ENCODE assay signal across 8 cellular contexts in genomic region chr16:21156767-21157467, GRCh38. TPM values are rescaled to one million over a fixed set of nuclear protein-coding genes. Genes with fewer than 3 reads are reported as not detected.
DNase-seq lines count a peak whose midpoint lies in the region; ATAC-seq and TF ChIP-seq lines count a peak whose summit lies in the region.

No MANE protein-coding gene starts in this region.

- no peak overlapping the region for H3K27ac ChIP-seq in left ventricle myocardium inferior (replicated peaks)
- peak overlapping the region; percentile 14 for H3K27ac ChIP-seq in rectal smooth muscle tissue (ENCODE audit: low read depth, low read length)

- H3K4me1 ChIP-seq in adipocyte (ENCODE audit: control insufficient read depth, insufficient read depth, low read length) (peaks cover 34% of the 10 kb centered on the region), left ventricle myocardium inferior (peaks cover 51% of the 10 kb centered on the region), rectal smooth muscle tissue (ENCODE audit: control insufficient read depth, insufficient read depth, low read length) (peaks cover 31% of the 10 kb centered on the region)

- ATAC-seq in HG03135 (IDR thresholded peaks at IDR 0.05; ENCODE audit: unreplicated experiment): no peak

- H3K9me3 ChIP-seq in adipocyte (ENCODE audit: control insufficient read depth, low read length): no peaks in the 10 kb centered on the region
- no peaks in the 10 kb centered on the region for H3K9me3 ChIP-seq in left ventricle myocardium inferior (replicated peaks)

- TF ChIP-seq CTCF in GM13976 (IDR thresholded peaks at IDR 0.05; ENCODE audit: borderline replicate concordance, control extremely low read depth, extremely low read depth, insufficient read depth, missing control alignments): peak; percentile 36
- TF ChIP-seq CTCF in left ventricle myocardium inferior (IDR thresholded peaks at IDR 0.05; ENCODE audit: borderline replicate concordance): peak; percentile 73

- H3K4me3 ChIP-seq in adipocyte (ENCODE audit: low read length): no peak overlapping the region
- H3K4me3 ChIP-seq in left ventricle myocardium inferior: no peak overlapping the region
- no peak overlapping the region for H3K4me3 ChIP-seq in rectal smooth muscle tissue (ENCODE audit: low read length)

- H3K27me3 ChIP-seq in adipocyte (replicated peaks; ENCODE audit: control insufficient read depth, insufficient read depth, low read length): no peaks in the 10 kb centered on the region
- no peaks in the 10 kb centered on the region for H3K27me3 ChIP-seq in left ventricle myocardium inferior (ENCODE audit: low read depth)
- no peaks in the 10 kb centered on the region for H3K27me3 ChIP-seq in rectal smooth muscle tissue (ENCODE audit: control insufficient read depth, insufficient read depth, low read length)

- H3K36me3 ChIP-seq in adipocyte (ENCODE audit: control insufficient read depth, insufficient read depth, low read length, severe bottlenecking) (no peaks in the 10 kb centered on the region), left ventricle myocardium inferior (peaks cover 7% of the 10 kb centered on the region), rectal smooth muscle tissue (ENCODE audit: control insufficient read depth, insufficient read depth, low read length) (no peaks in the 10 kb centered on the region)

- intact Hi-C loops in left ventricle myocardium inferior (cut with micrococcal nuclease): no loop called here

- DNase-seq in AG20443 (ENCODE audit: low spot score) (peak; percentile 82), GM13976 (ENCODE audit: low spot score) (peak; percentile 62), NCI-H2196 (lab: John Stamatoyannopoulos, UW; ENCODE audit: unreplicated experiment) (peak; percentile 66), adipocyte (ENCODE audit: low read depth) (peak; percentile 87), left ventricle myocardium inferior (no peak)
- DNase-seq in stimulated activated naive CD4-positive, alpha-beta T cell treated with Interleukin-2 at 50 U/mL for 16 hours (lab: John Stamatoyannopoulos, UW): no peak

- in situ Hi-C loops in GM13976 (cut with MboI; ENCODE audit: low sequenced_read_pairs, unreplicated experiment): no loop called here

- H3K9ac ChIP-seq in adipocyte (ENCODE audit: low read length) (no peak overlapping the region), rectal smooth muscle tissue (ENCODE audit: low read length) (no peak overlapping the region)

RNA-seq across cellular contexts. Expression of gene LDAF1, which starts 1.6 kb away (rescaled TPM):
- 133 TPM for total RNA-seq in left ventricle myocardium inferior

RNA-seq across cellular contexts. Expression of gene DNAH3, which starts 6.3 kb away (rescaled TPM):
- total RNA-seq in left ventricle myocardium inferior: 1.8 TPM

RNA-seq across cellular contexts. Expression of gene ZP2, which starts 54.5 kb away (rescaled TPM):
- total RNA-seq in left ventricle myocardium inferior: not detected

Comparison
In these comparisons a context has a peak if more than half of its experiments do, and no peak if none do; other contexts are left out.
1. DNase-seq: peak in AG20443 (single experiment), GM13976 (single experiment), NCI-H2196 (single experiment) and adipocyte (single experiment); none in left ventricle myocardium inferior (single experiment) and stimulated activated naive CD4-positive, alpha-beta T cell treated with Interleukin-2 at 50 U/mL for 16 hours (single experiment).